In the genomic region with DNA sequence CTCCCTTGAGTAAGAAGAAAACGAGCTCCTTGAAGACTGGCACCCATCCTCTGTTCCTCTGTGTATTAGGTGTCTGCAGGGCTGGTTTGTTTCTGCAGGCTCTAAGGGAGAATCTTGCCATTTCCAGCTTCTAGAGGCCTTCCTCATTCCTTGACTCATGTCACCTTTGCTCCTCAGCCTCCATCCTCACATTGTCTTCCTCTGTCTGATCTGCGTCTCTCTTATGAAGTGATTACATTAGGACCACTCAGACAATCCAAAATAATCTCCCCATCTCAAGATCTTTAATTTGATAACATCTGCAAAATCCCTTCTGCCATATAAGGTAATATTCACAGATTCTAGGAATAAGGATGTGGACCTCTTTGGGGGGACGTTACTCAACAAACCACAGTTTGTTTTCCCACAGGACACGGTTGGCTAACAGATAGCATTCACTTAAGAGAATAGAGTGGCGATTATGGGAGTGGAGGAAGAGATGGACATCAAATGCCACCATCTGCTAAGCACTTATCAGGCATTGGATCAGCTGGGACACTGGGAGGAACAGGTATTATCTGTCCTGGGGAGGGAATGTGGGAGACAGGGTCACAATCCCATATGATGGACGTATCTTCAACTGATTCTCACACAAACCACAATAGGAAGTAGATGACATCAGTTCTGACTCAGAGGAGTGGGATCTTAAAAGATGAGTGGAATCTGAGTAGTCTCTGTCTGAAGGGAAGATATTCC, we compare ENCODE assay signal across 11 cellular contexts. TPM values are rescaled to one million over a fixed set of nuclear protein-coding genes. Genes with fewer than 3 reads are reported as not detected.
DNase-seq lines count a peak whose midpoint lies in the region; ATAC-seq, FAIRE-seq and TF ChIP-seq lines count a peak whose summit lies in the region.
"Had no signal": no experiment of that assay in that cellular context is flagged by ENCODE, and none has a peak within 500 bp of the region (broad histone marks: within the 10 kb centered on the region; RNA-seq: fewer than 3 reads in every experiment).

No MANE protein-coding gene starts in this region.

- BruUV-seq in IMR-90 (replicated peaks; lab: Mats Ljungman, UMichigan) = no TSS peak
- no TSS peak for BruUV-seq in K562 (replicated peaks; lab: Mats Ljungman, UMichigan)

- peak overlapping the region; percentile 86 for H2BK15ac ChIP-seq in IMR-90 (ENCODE audit: low read depth, low read length)

- H3K4me1 ChIP-seq in BLaER1 treated with 17β-estradiol and CSF1 and Interleukin-3, amounts not matched to agents 10 nM and 100 nM = peaks cover 11 to 77% (median 34%) of the 10 kb centered on the region in 10 experiments
- peaks cover 19% of the 10 kb centered on the region for H3K4me1 ChIP-seq in IMR-90 (ENCODE audit: control insufficient read depth, insufficient read depth, low read length)
- peaks cover 0 to 3% of the 10 kb centered on the region in 2 experiments; a peak in 1 of 5 replicates for H3K4me1 ChIP-seq in K562 (replicated peaks in 1 of 2; ENCODE audit: control insufficient read depth in 2 of 2, insufficient read depth in 2 of 2, low read length in 2 of 2)
- peaks cover 11 to 85% of the 10 kb centered on the region in 2 donors for H3K4me1 ChIP-seq in left lung

- no peaks in the 10 kb centered on the region for H3K79me2 ChIP-seq in K562 (ENCODE audit: control insufficient read depth, insufficient read depth, low read length)

- no peak for TF ChIP-seq EP300 in K562 (IDR thresholded peaks at IDR 0.05; ENCODE audit: low read length)

- dilution Hi-C loops in IMR-90 (cut with HindIII; ENCODE audit: low sequenced_read_pairs, unreplicated experiment) = no loop called here

- peaks cover 27 to 83% of the 10 kb centered on the region in 2 experiments for H3K79me1 ChIP-seq in IMR-90 (ENCODE audit: low read depth in 1 of 2, low read length in 2 of 2)

- peaks cover 0 to 74% (median 0%) of the 10 kb centered on the region in 11 experiments; a peak in 5 of 22 replicates for H4K20me1 ChIP-seq in BLaER1 treated with 17β-estradiol and CSF1 and Interleukin-3, amounts not matched to agents 10 nM and 100 nM
- H4K20me1 ChIP-seq in IMR-90 (ENCODE audit: insufficient read depth, low read length) (no peaks in the 10 kb centered on the region; the same call in 1 of the 2 replicates), K562 (replicated peaks; ENCODE audit: control insufficient read depth, insufficient read depth, low read length) (no peaks in the 10 kb centered on the region)

- H3K14ac ChIP-seq in IMR-90 (replicated peaks; ENCODE audit: low read depth, low read length) = peak overlapping the region; percentile 95

- peak overlapping the region; percentile 99 for H2AK5ac ChIP-seq in IMR-90 (ENCODE audit: low read depth, low read length)

- TF ChIP-seq POLR2A in IMR-90 (IDR thresholded peaks at IDR 0.05; ENCODE audit: low read depth, low read length) = no peak
- TF ChIP-seq POLR2A in K562 (conservative IDR thresholded peaks at IDR 0.05) = no peak
- TF ChIP-seq POLR2A in GM18505 (IDR thresholded peaks at IDR 0.05; ENCODE audit: borderline replicate concordance, extremely low read depth, insufficient read depth, insufficient read length) = no peak

- peak overlapping the region in 2 of 11 experiments; percentile 22 to 53; a peak in 3 of 22 replicates for H3K9ac ChIP-seq in BLaER1 treated with 17β-estradiol and CSF1 and Interleukin-3, amounts not matched to agents 10 nM and 100 nM
- no peak overlapping the region for H3K9ac ChIP-seq in IMR-90 (ENCODE audit: low read depth, low read length)
- H3K9ac ChIP-seq in K562 (ENCODE audit: insufficient read depth in 1 of 2, low read depth in 2 of 2, low read length in 2 of 2) = no peak overlapping the region

- CTCF ChIA-PET in IMR-90 (lab: Yijun Ruan, JAX) (no interaction called here), K562 (lab: Yijun Ruan, JAX; ENCODE audit: low intra/inter-chr PET ratio) (no interaction called here)

- H4K91ac ChIP-seq in IMR-90 (ENCODE audit: insufficient read depth, low read depth, low read length) = peak overlapping the region; percentile 87

- POLR2A ChIA-PET in IMR-90 (lab: Charles Lee; ENCODE audit: unreplicated experiment) = no interaction called here
- POLR2A ChIA-PET in K562 (lab: Yijun Ruan, JAX) = no interaction called here

- peak overlapping the region; percentile 99 for H2BK120ac ChIP-seq in IMR-90 (ENCODE audit: low read depth, low read length)

- H2AK9ac ChIP-seq in IMR-90 (replicated peaks; ENCODE audit: low read depth, low read length, poor library complexity) = peak overlapping the region; percentile 53

- peak overlapping the region; percentile 99 for H2BK20ac ChIP-seq in IMR-90 (ENCODE audit: low read depth, low read length)

- H3K23ac ChIP-seq in IMR-90 (ENCODE audit: low read depth, low read length) = peak overlapping the region; percentile 99

- peak overlapping the region; percentile 51 for H2AFZ ChIP-seq in IMR-90 (replicated peaks; ENCODE audit: low read length, poor library complexity)
- no peak overlapping the region for H2AFZ ChIP-seq in K562 (ENCODE audit: low read depth, low read length)

- H4K5ac ChIP-seq in IMR-90 (ENCODE audit: low read depth, low read length) = peak overlapping the region; percentile 58

- peak overlapping the region; percentile 77 for H3K18ac ChIP-seq in IMR-90 (ENCODE audit: low read depth, low read length)

- H3K9me1 ChIP-seq in IMR-90 (ENCODE audit: insufficient read depth, low read length) = peaks cover 27% of the 10 kb centered on the region
- H3K9me1 ChIP-seq in K562 (ENCODE audit: control insufficient read depth, insufficient read depth, low read length) = no peaks in the 10 kb centered on the region

- FAIRE-seq in K562 (lab: Jason Lieb, UNC) = no peak

- peak overlapping the region; percentile 61 for H3K56ac ChIP-seq in IMR-90 (ENCODE audit: extremely low read depth, insufficient read depth, low read length)

- peak overlapping the region; percentile 38 to 93 (median 80) for H3K4me2 ChIP-seq in BLaER1 treated with 17β-estradiol and CSF1 and Interleukin-3, amounts not matched to agents 10 nM and 100 nM
- H3K4me2 ChIP-seq in IMR-90 (ENCODE audit: low read depth, low read length) = peak overlapping the region; percentile 58; the same call in 1 of the 2 replicates
- H3K4me2 ChIP-seq in K562 (ENCODE audit: insufficient read depth, low read length) = no peak overlapping the region

- peak overlapping the region; percentile 99 for H3K4ac ChIP-seq in IMR-90 (ENCODE audit: low read depth, low read length)

- ATAC-seq in IMR-90 (ENCODE audit: low read depth) = peak; percentile 53
- no peak for ATAC-seq in K562
- ATAC-seq in left lung = peak; percentile 25
- ATAC-seq in GM18505 (IDR thresholded peaks at IDR 0.05; ENCODE audit: unreplicated experiment) = no peak
- ATAC-seq: heart left ventricle had no signal

- intact Hi-C loops in IMR-90 (cut with micrococcal nuclease) = no loop called here
- intact Hi-C loops in K562 (cut with micrococcal nuclease) = no loop called here
- intact Hi-C loops in left lung (cut with DNase I) = no loop called here

- no peak for TF ChIP-seq RAD21 in IMR-90 (IDR thresholded peaks at IDR 0.05; ENCODE audit: low read length)
- no peak for TF ChIP-seq RAD21 in K562 (CRISPR knock-in tag; conservative IDR thresholded peaks at IDR 0.05 in 1 of 2, IDR thresholded peaks at IDR 0.05 in 1 of 2)

- H3K4me3 ChIP-seq in BLaER1 treated with 17β-estradiol and CSF1 and Interleukin-3, amounts not matched to agents 10 nM and 100 nM = peak overlapping the region in 3 of 10 experiments; percentile 21 to 32 (median 29); a peak in 5 of 20 replicates
- no peak overlapping the region for H3K4me3 ChIP-seq in IMR-90 (ENCODE audit: insufficient read depth, low read depth, low read length)
- no peak overlapping the region for H3K4me3 ChIP-seq in K562
- no peak overlapping the region for H3K4me3 ChIP-seq in left lung
- H3K4me3 ChIP-seq: heart left ventricle had no signal

- H3K27me3 ChIP-seq in BLaER1 treated with 17β-estradiol and CSF1 and Interleukin-3, amounts not matched to agents 10 nM and 100 nM = no peaks in the 10 kb centered on the region
- H3K27me3 ChIP-seq in IMR-90 (ENCODE audit: control insufficient read depth, insufficient read depth, low read length) (no peaks in the 10 kb centered on the region), K562 (ENCODE audit: control insufficient read depth in 2 of 2, insufficient read depth in 2 of 2, low read length in 2 of 2) (peaks cover 0 to 18% of the 10 kb centered on the region in 2 experiments; a peak in 3 of 5 replicates), left lung (no peaks in the 10 kb centered on the region)
- H3K27me3 ChIP-seq: heart left ventricle had no signal

- DNase-seq in IMR-90 (peak; percentile 89), K562 (ENCODE audit: extremely low read depth in 1 of 4, low spot score in 3 of 4) (no peak), left lung (no peak), NCI-H1436 (lab: John Stamatoyannopoulos, UW) (no peak), SKM-1 (lab: John Stamatoyannopoulos, UW; ENCODE audit: unreplicated experiment) (no peak), NCI-H526 treated with DMSO at 0.1 percent for 48 hours (lab: John Stamatoyannopoulos, UW) (no peak)
- DNase-seq: heart left ventricle, naive B cell, NCI-H2171 treated with DMSO at 0.1 percent for 48 hours had no signal

- peak overlapping the region in 9 of 11 experiments; percentile 28 to 75 (median 59); a peak in 17 of 22 replicates for H3K27ac ChIP-seq in BLaER1 treated with 17β-estradiol and CSF1 and Interleukin-3, amounts not matched to agents 10 nM and 100 nM
- H3K27ac ChIP-seq in IMR-90 (ENCODE audit: insufficient read depth, low read length) = peak overlapping the region; percentile 70
- no peak overlapping the region for H3K27ac ChIP-seq in K562 (ENCODE audit: extremely low read depth, low read depth, low read length)
- no peak overlapping the region for H3K27ac ChIP-seq in left lung

- H3K36me3 ChIP-seq in BLaER1 treated with 17β-estradiol and CSF1 and Interleukin-3, amounts not matched to agents 10 nM and 100 nM = peaks cover 0 to 56% (median 0%) of the 10 kb centered on the region in 11 experiments; a peak in 6 of 22 replicates
- peaks cover 6% of the 10 kb centered on the region for H3K36me3 ChIP-seq in IMR-90 (ENCODE audit: control insufficient read depth, insufficient read depth, low read length)
- H3K36me3 ChIP-seq in K562 (ENCODE audit: control insufficient read depth, insufficient read depth, low read length) = no peaks in the 10 kb centered on the region
- H3K36me3 ChIP-seq in left lung = peaks cover 0 to 8% of the 10 kb centered on the region in 2 donors

- H3K9me3 ChIP-seq in BLaER1 treated with 17β-estradiol and CSF1 and Interleukin-3, amounts not matched to agents 10 nM and 100 nM (replicated peaks in 1 of 11) = no peaks in the 10 kb centered on the region
- no peaks in the 10 kb centered on the region for H3K9me3 ChIP-seq in IMR-90 (ENCODE audit: control insufficient read depth, insufficient read depth, low read length)
- H3K9me3 ChIP-seq in K562 (replicated peaks; ENCODE audit: control insufficient read depth, insufficient read depth, low read depth, low read length) = no peaks in the 10 kb centered on the region
- H3K9me3 ChIP-seq in left lung = no peaks in the 10 kb centered on the region

- H2BK5ac ChIP-seq in IMR-90 (ENCODE audit: low read depth, low read length, poor library complexity, severe bottlenecking) = peak overlapping the region; percentile 88

- in situ Hi-C loops in IMR-90 (cut with MboI; ENCODE audit: low sequenced_read_pairs) (no loop called here), K562 (cut with MboI) (no loop called here)

- peak overlapping the region; percentile 18 to 90 for H4K8ac ChIP-seq in IMR-90 (ENCODE audit: low read depth in 2 of 2, low read length in 2 of 2)

- WGBS in IMR-90 (ENCODE audit: extremely low coverage in 2 of 2, insufficient read length in 1 of 2), 2 experiments = no CpG with 5 or more reads among the region's 6 CpGs
- 0% methylated on average over 5 of the region's 6 CpGs for WGBS in K562 (ENCODE audit: insufficient coverage, low coverage, missing lambda C conversion rate)

- no peak for TF ChIP-seq CTCF in IMR-90 (conservative IDR thresholded peaks at IDR 0.05; ENCODE audit: low read depth, low read length)
- no peak for TF ChIP-seq CTCF in K562 (IDR thresholded peaks at IDR 0.05 in 2 of 3, conservative IDR thresholded peaks at IDR 0.05 in 1 of 3; ENCODE audit: insufficient read depth in 2 of 3, low read depth in 1 of 3, low read length in 3 of 3)
- no peak for TF ChIP-seq CTCF in left lung (IDR thresholded peaks at IDR 0.05)

RNA-seq across cellular contexts. Expression of a gene that starts 17.2 kb away (rescaled TPM):
- total RNA-seq in IMR-90 (2012; rRNA removed) (6.6 and 7.5 TPM in 2 replicates), K562 (2014; rRNA removed) (not detected in 2 replicates), K562 (2014; rRNA removed; fragmentation: Illumina TruSeq; extraction: Trizol) (0.11 TPM in 1 of 2 replicates, not detected in the other), K562 (2015; rRNA removed; fragmentation: Illumina TruSeq; extraction: Trizol) (not detected in 2 replicates), K562 (2021) (0.13 and 0.38 TPM in 2 replicates), left lung (10 to 100 TPM; 61.8 to 70.3 TPM)
- polyA plus RNA-seq in IMR-90 (2012; rRNA removed) (7.7 and 8.3 TPM in 2 replicates), K562 (2011; rRNA removed) (not detected in 2 replicates), K562 (2014; fragmentation: Illumina TruSeq; extraction: Trizol) (0.01 TPM in 1 of 2 replicates, not detected in the other), K562 (2014; fragmentation: Nextera tagmentation; extraction: Ambion mirVana) (under 1 TPM; under 0.01 to 0.01 TPM), K562 (2014; rRNA removed) (not detected in 2 replicates)
- polyA plus RNA-seq in IMR-90 (2012; cell fraction: cytosol; rRNA removed) = 2.2 and 2.4 TPM in 2 replicates
- 2.2 and 3.0 TPM in 2 replicates for polyA plus RNA-seq in IMR-90 (2012; cell fraction: nucleus; rRNA removed; ENCODE audit: low replicate concordance)
- not detected in 2 replicates for total RNA-seq in K562 (2011; cell fraction: chromatin; rRNA removed; ENCODE audit: low replicate concordance)
- under 0.01 TPM in 1 of 2 replicates, not detected in the other for total RNA-seq in K562 (2011; cell fraction: nucleolus; rRNA removed)
- total RNA-seq in K562 (2011; cell fraction: nucleoplasm; rRNA removed) = not detected in 2 replicates
- polyA plus RNA-seq in K562 (2011; cell fraction: cytosol; rRNA removed) = 0.01 TPM in 2 replicates
- polyA plus RNA-seq in K562 (2011; cell fraction: nucleus; rRNA removed) = not detected in 2 replicates
- polyA plus RNA-seq in K562 (2012) = 0.03 and 0.08 TPM in 2 replicates
- polyA minus RNA-seq in K562 (2011; rRNA and poly(A)+ RNA removed) = 0.03 TPM in 1 of 2 replicates, not detected in the other
- not detected in 2 replicates for polyA minus RNA-seq in K562 (2011; cell fraction: cytosol; rRNA and poly(A)+ RNA removed)
- not detected in 2 replicates for polyA minus RNA-seq in K562 (2011; cell fraction: nucleus; rRNA and poly(A)+ RNA removed)

Comparison
In these comparisons a context has a peak if more than half of its experiments do, and no peak if none do; other contexts are left out.
1. H3K27ac ChIP-seq: peak in BLaER1 treated with 17β-estradiol and CSF1 and Interleukin-3, amounts not matched to agents 10 nM and 100 nM (9 of 11) and IMR-90 (single experiment); none in K562 (single experiment) and left lung (0 of 2).
2. ATAC-seq: peak in IMR-90 (single experiment) and left lung (single experiment); none in K562 (single experiment) and GM18505 (single experiment).